Comparison of ENCODE assay signal across 8 cellular contexts in genomic region chr5:176647030-176647869, GRCh38. TPM values are rescaled to one million over a fixed set of nuclear protein-coding genes. Genes with fewer than 3 reads are reported as not detected.
DNase-seq lines count a peak whose midpoint lies in the region; ATAC-seq and TF ChIP-seq lines count a peak whose summit lies in the region.

Gene TSPAN17 (plus strand): TSS chr5:176647484. CDS start chr5:176647616, 132 bp downstream.

- peak within 1 kb of the TSS; percentile 48 to 63 for H3K27ac ChIP-seq in testis

- peak; percentile 12 for TF ChIP-seq POLR2A in testis (IDR thresholded peaks at IDR 0.05)

- H3K9me3 Mint-ChIP-seq in activated naive CD4-positive, alpha-beta T cell treated with anti-CD3 and anti-CD28 coated beads, Interleukin-2, amount 50 U/mL, for 72 hours = no peaks in the 10 kb centered on the region

- peaks cover 0 to 3% of the 10 kb centered on the region in 2 donors for H3K36me3 Mint-ChIP-seq in activated naive CD4-positive, alpha-beta T cell treated with anti-CD3 and anti-CD28 coated beads, Interleukin-2, amount 50 U/mL, for 72 hours

- peak within 1 kb of the TSS; percentile 70 to 77 for H3K4me3 ChIP-seq in testis

- intact Hi-C loops in testis (cut with DNase I; ENCODE audit: low total_unique reads) = no loop called here

- H3K27me3 ChIP-seq in testis = no peaks in the 10 kb centered on the region

- no peaks in the 10 kb centered on the region for H3K9me3 ChIP-seq in testis

- H3K36me3 ChIP-seq in testis (ENCODE audit: low read depth, missing control alignments) = no peaks in the 10 kb centered on the region

- TF ChIP-seq CTCF in GM10266 (IDR thresholded peaks at IDR 0.05; ENCODE audit: control insufficient read depth, insufficient read depth, low read depth, missing control alignments) (peak; percentile 55), omental fat pad (IDR thresholded peaks at IDR 0.05) (no peak), testis (IDR thresholded peaks at IDR 0.05) (no peak)

- ATAC-seq in HG02623 (IDR thresholded peaks at IDR 0.05; ENCODE audit: unreplicated experiment) (peak; percentile 86), omental fat pad (ENCODE audit: low FRiP score) (peak; percentile 100)
- peak; percentile 92 to 96 for ATAC-seq in activated naive CD4-positive, alpha-beta T cell treated with anti-CD3 and anti-CD28 coated beads, Interleukin-2, amount 50 U/mL, for 72 hours

- peak within 1 kb of the TSS; percentile 86 to 92 for H3K27ac Mint-ChIP-seq in activated naive CD4-positive, alpha-beta T cell treated with anti-CD3 and anti-CD28 coated beads, Interleukin-2, amount 50 U/mL, for 72 hours

- peaks cover 52% of the 10 kb centered on the region for H3K4me1 ChIP-seq in testis

- DNase-seq in GM10266 (ENCODE audit: extremely low spot score) (peak; percentile 100), NCI-H1092 treated with DMSO at 0.1 percent for 48 hours (lab: John Stamatoyannopoulos, UW) (peak; percentile 90), SKM-1 (lab: John Stamatoyannopoulos, UW; ENCODE audit: unreplicated experiment) (peak; percentile 95), glomerular endothelial cell (ENCODE audit: extremely low read depth, low read depth, low spot score) (peak; percentile 64), omental fat pad (ENCODE audit: low spot score) (peak; percentile 99), testis (peak; percentile 100)
- peak; percentile 99 to 100 for DNase-seq in activated naive CD4-positive, alpha-beta T cell treated with anti-CD3 and anti-CD28 coated beads, Interleukin-2, amount 50 U/mL, for 72 hours (ENCODE audit: low spot score in 2 of 2)

- 0% methylated on average over 19 to 27 of the region's 64 CpGs for WGBS in testis, 2 donors

RNA-seq across cellular contexts. Expression of gene TSPAN17, which starts in this region (rescaled TPM):
- 10 to 100 TPM; 14.3 to 30.9 TPM for total RNA-seq in activated naive CD4-positive, alpha-beta T cell treated with anti-CD3 and anti-CD28 coated beads, Interleukin-2, amount 50 U/mL, for 72 hours
- total RNA-seq in glomerular endothelial cell (53.1 and 64.2 TPM in 2 replicates), omental fat pad (10 to 100 TPM in 3 of 4 donors, 1 to 10 TPM in 1; 8.9 to 16.9 (median 15.1) TPM), testis (10 to 100 TPM; 31.7 to 51.7 TPM)
- polyA plus RNA-seq in testis (ENCODE audit: insufficient read depth, low read depth, low replicate concordance) = 57.0 TPM

Comparison
In these comparisons a context has a peak if more than half of its experiments do, and no peak if none do; other contexts are left out.
1. Peak in every context shown above with its lines: DNase-seq, ATAC-seq, H3K4me3 ChIP-seq and H3K27ac ChIP-seq.